Comparison of ENCODE assay signal across 23 cellular contexts in the genomic region with DNA sequence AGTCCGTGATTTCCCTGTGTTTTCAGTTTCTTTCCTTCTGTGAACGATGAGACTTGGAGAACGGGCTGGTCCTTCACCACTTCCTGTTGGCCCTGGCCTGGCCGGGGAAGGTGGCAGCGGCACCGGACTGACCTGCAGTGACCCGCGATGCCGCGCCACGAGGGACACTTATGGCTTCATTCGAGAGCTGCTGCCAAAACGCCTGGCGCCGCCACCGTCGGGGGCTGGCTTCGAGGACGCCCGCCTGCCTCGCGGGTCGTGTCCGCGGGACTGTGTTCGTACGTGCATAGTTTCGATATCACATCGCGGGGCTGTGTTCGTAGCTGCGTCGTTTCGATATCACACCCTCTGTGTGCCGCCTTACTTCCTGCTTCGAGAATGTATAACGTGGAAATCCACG.
"Had no signal": no experiment of that assay in that cellular context is flagged by ENCODE, and none has a peak within 500 bp of the region (broad histone marks: within the 10 kb centered on the region; RNA-seq: fewer than 3 reads in every experiment).

No MANE protein-coding gene starts in this region.

- H3K9me3 ChIP-seq: colonic mucosa, pancreas, prostate gland, suprapubic skin, tibial artery, upper lobe of right lung had no signal

- FAIRE-seq: endometrium, frontal cortex, pancreas had no signal

- H3K4me2 ChIP-seq: smooth muscle cell had no signal

- ATAC-seq: activated CD4-positive, alpha-beta T cell treated with anti-CD3 and anti-CD28 coated beads for 36 hours; activated CD8-positive, alpha-beta memory T cell treated with anti-CD3 and anti-CD28 coated beads, Interleukin-2, amount 10 ng/mL, durations not matched to agents 7 days and 5 days; activated CD8-positive, alpha-beta T cell treated with anti-CD3 and anti-CD28 coated beads, Interleukin-2, amount 10 ng/mL, durations not matched to agents 7 days and 5 days; activated naive CD4-positive, alpha-beta T cell treated with anti-CD3 and anti-CD28 coated beads, Interleukin-2, amount 50 U/mL, for 72 hours; left colon; naive thymus-derived CD4-positive, alpha-beta T cell; pancreas; upper lobe of right lung had no signal

- H3K4me1 ChIP-seq: colonic mucosa, pancreas, prostate gland, suprapubic skin, tibial artery had no signal

- H3K27ac ChIP-seq: colonic mucosa, pancreas, prostate gland, suprapubic skin, tibial artery, upper lobe of right lung had no signal

- H3K27me3 ChIP-seq: colonic mucosa, pancreas, suprapubic skin, tibial artery, upper lobe of right lung had no signal

- DNase-seq: activated CD4-positive, alpha-beta T cell treated with anti-CD3 and anti-CD28 coated beads for 36 hours; activated CD4-positive, CD25-positive, alpha-beta regulatory T cell; activated CD8-positive, alpha-beta memory T cell treated with anti-CD3 and anti-CD28 coated beads, Interleukin-2, amount 10 ng/mL, durations not matched to agents 7 days and 5 days; activated CD8-positive, alpha-beta T cell treated with anti-CD3 and anti-CD28 coated beads, Interleukin-2, amount 10 ng/mL, durations not matched to agents 7 days and 5 days; activated T-cell treated with anti-CD3 and anti-CD28 coated beads, Interleukin-2, amount 50 U/mL, for 48 hours; colonic mucosa; effector CD8-positive, alpha-beta T cell; islet precursor cell; left colon; midbrain; naive thymus-derived CD4-positive, alpha-beta T cell; nucleus accumbens; retina; stimulated activated naive CD4-positive, alpha-beta T cell; tibial artery; upper lobe of right lung had no signal

- H3K4me3 ChIP-seq: colonic mucosa, pancreas, prostate gland, smooth muscle cell, suprapubic skin, tibial artery, upper lobe of right lung had no signal
